In genomic region chr16:88966986-88967799, GRCh38 we compare ENCODE assay signal across 20 cellular contexts. TPM values are rescaled to one million over a fixed set of nuclear protein-coding genes. Genes with fewer than 3 reads are reported as not detected.
DNase-seq lines count a peak whose midpoint lies in the region; ATAC-seq, FAIRE-seq and TF ChIP-seq lines count a peak whose summit lies in the region.
"Had no signal": no experiment of that assay in that cellular context is flagged by ENCODE, and none has a peak within 500 bp of the region (broad histone marks: within the 10 kb centered on the region; RNA-seq: fewer than 3 reads in every experiment).

No MANE protein-coding gene starts in this region.

- H2BK120ac ChIP-seq in H1 (replicated peaks; ENCODE audit: low read depth, low read length): no peak overlapping the region

- H3F3A ChIP-seq in OCI-LY1 (ENCODE audit: insufficient read depth, low read length): 0 out of 2 replicates have a peak, but pooled peaks cover 3% of the 10 kb centered on the region

- no peak overlapping the region for H2BK12ac ChIP-seq in H1 (ENCODE audit: low read depth, low read length)

- no peaks in the 10 kb centered on the region for H3K27me3 Mint-ChIP-seq in activated T-cell treated with anti-CD3 and anti-CD28 coated beads, Interleukin-2, amount 50 U/mL, for 72 hours (ENCODE audit: low read depth)
- no peaks in the 10 kb centered on the region for H3K27me3 Mint-ChIP-seq in stimulated activated memory B cell treated with anti-CD40 and anti-IgM and Interleukin-4, amounts not matched to agents 10 μg/mL and 1 μg/mL and 100 μg/mL, for 72 hours

- no peak overlapping the region for H4K91ac ChIP-seq in H1 (replicated peaks; ENCODE audit: insufficient read length, low read length)

- H3K4ac ChIP-seq in H1 (replicated peaks; ENCODE audit: insufficient read length, low read depth, low read length): no peak overlapping the region

- peak overlapping the region; percentile 16 to 27 for H3K4me3 Mint-ChIP-seq in activated T-cell treated with anti-CD3 and anti-CD28 coated beads, Interleukin-2, amount 50 U/mL, for 72 hours
- H3K4me3 Mint-ChIP-seq in stimulated activated memory B cell treated with anti-CD40 and anti-IgM and Interleukin-4, amounts not matched to agents 10 μg/mL and 1 μg/mL and 100 μg/mL, for 72 hours: peak overlapping the region; percentile 63
- H3K4me3 Mint-ChIP-seq: activated CD8-positive, alpha-beta T cell treated with anti-CD3 and anti-CD28 coated beads, Interleukin-2, amount 10 ng/mL, durations not matched to agents 7 days and 5 days; neural progenitor cell; type B pancreatic cell had no signal

- no peak overlapping the region for H3K14ac ChIP-seq in H1 (ENCODE audit: insufficient read length)

- H2BK15ac ChIP-seq in H1 (ENCODE audit: low read length): 0 out of 2 replicates have a peak overlapping the region, but pooled peaks have one; percentile 29

- no peaks in the 10 kb centered on the region for H3K36me3 Mint-ChIP-seq in activated T-cell treated with anti-CD3 and anti-CD28 coated beads, Interleukin-2, amount 50 U/mL, for 72 hours (ENCODE audit: insufficient read depth in 2 of 2)
- H3K36me3 Mint-ChIP-seq in stimulated activated memory B cell treated with anti-CD40 and anti-IgM and Interleukin-4, amounts not matched to agents 10 μg/mL and 1 μg/mL and 100 μg/mL, for 72 hours: peaks cover 44% of the 10 kb centered on the region
- H3K36me3 Mint-ChIP-seq: neural progenitor cell, type B pancreatic cell had no signal

- FAIRE-seq in H1 (lab: Jason Lieb, UNC) (no peak), GM12891 (lab: Jason Lieb, UNC) (no peak)

- no peaks in the 10 kb centered on the region for H3K79me2 ChIP-seq in OCI-LY1 (ENCODE audit: insufficient read depth, low read length)
- no peaks in the 10 kb centered on the region for H3K79me2 ChIP-seq in H1 (ENCODE audit: control insufficient read depth in 1 of 2, insufficient read depth in 2 of 2, low read length in 2 of 2)

- POLR2A ChIA-PET in H1 (lab: Charles Lee; ENCODE audit: partially characterized antibody): no interaction called here

- H4K5ac ChIP-seq in H1 (ENCODE audit: insufficient read length, low read depth, low read length): no peak overlapping the region

- no peaks in the 10 kb centered on the region for H3K79me1 ChIP-seq in H1 (ENCODE audit: low read depth, low read length)

- WGBS in H1 (ENCODE audit: extremely low coverage in 1 of 2, insufficient coverage in 1 of 2, insufficient read length in 1 of 2, insufficient replicate concordance in 2 of 2, low coverage in 1 of 2, low lambda C conversion rate in 2 of 2, missing lambda C conversion rate in 1 of 2), 2 experiments: 94% methylated on average over 25 of the region's 45 CpGs; no CpG with 5 or more reads in 1 of the 2 experiments
- WGBS in aorta, 2 donors: 67 to 69% methylated on average over 45 of the region's 45 CpGs

- H3K4me1 ChIP-seq in OCI-LY1 (ENCODE audit: insufficient read depth, low read length, severe bottlenecking) (peaks cover 72% of the 10 kb centered on the region), H1 (replicated peaks in 1 of 4; ENCODE audit: control insufficient read depth in 3 of 4, insufficient read depth in 4 of 4, low read length in 3 of 4) (peaks cover 0 to 6% (median 3%) of the 10 kb centered on the region in 4 experiments; a peak in 2 of 7 replicates), aorta (ENCODE audit: control insufficient read depth in 1 of 2, insufficient read depth in 2 of 2, low read length in 2 of 2) (no peaks in the 10 kb centered on the region)
- H3K4me1 ChIP-seq: colonic mucosa, neural progenitor cell, prostate gland had no signal

- TF ChIP-seq RAD21 in H1 (IDR thresholded peaks at IDR 0.05 in 1 of 2, conservative IDR thresholded peaks at IDR 0.05 in 1 of 2; ENCODE audit: low read depth in 2 of 2, low read length in 2 of 2): no peak

- H2BK20ac ChIP-seq in H1 (ENCODE audit: low read length): no peak overlapping the region

- H3K36me3 ChIP-seq in OCI-LY1 (ENCODE audit: insufficient read depth, low read length) (0 out of 2 replicates have a peak, but pooled peaks cover 8% of the 10 kb centered on the region), H1 (ENCODE audit: control insufficient read depth in 2 of 4, insufficient read depth in 4 of 4, low read length in 3 of 4) (no peaks in the 10 kb centered on the region), aorta (ENCODE audit: control insufficient read depth in 1 of 2, insufficient read depth in 2 of 2, low read length in 1 of 2) (no peaks in the 10 kb centered on the region)
- H3K36me3 ChIP-seq: colonic mucosa, heart left ventricle, neural progenitor cell, Peyer's patch, prostate gland had no signal

- no peak overlapping the region for H2BK5ac ChIP-seq in H1 (ENCODE audit: low read depth, low read length)

- H3K9me3 ChIP-seq in OCI-LY1 (ENCODE audit: low read length) (no peaks in the 10 kb centered on the region), H1 (ENCODE audit: insufficient read depth in 2 of 2, low read depth in 1 of 2, low read length in 1 of 2) (peaks cover 0 to 4% of the 10 kb centered on the region in 2 experiments; a peak in 1 of 4 replicates), aorta (ENCODE audit: control insufficient read depth, low read length) (no peaks in the 10 kb centered on the region)
- H3K9me3 ChIP-seq: colonic mucosa, heart left ventricle, Peyer's patch, prostate gland had no signal

- TF ChIP-seq CTCF in OCI-LY1 (IDR thresholded peaks at IDR 0.05; ENCODE audit: low read length) (no peak), H1 (IDR thresholded peaks at IDR 0.05; ENCODE audit: control extremely low read depth in 1 of 3, insufficient read depth in 1 of 3, low read depth in 1 of 3, low read length in 3 of 3) (no peak)

- peak overlapping the region; percentile 73; the same call in 1 of the 2 replicates for H3K4me2 ChIP-seq in OCI-LY1 (ENCODE audit: low read length)
- H3K4me2 ChIP-seq in H1 (ENCODE audit: insufficient read depth in 1 of 2, low read depth in 2 of 2, low read length in 2 of 2): no peak overlapping the region
- H3K4me2 ChIP-seq: neural progenitor cell had no signal

- ATAC-seq in activated T-cell treated with anti-CD3 and anti-CD28 coated beads, Interleukin-2, amount 50 U/mL, for 72 hours (replicated peaks in 1 of 2): peak in 1 of 2 donors; percentile 7
- ATAC-seq in stimulated activated memory B cell treated with anti-CD40 and anti-IgM and Interleukin-4, amounts not matched to agents 10 μg/mL and 1 μg/mL and 100 μg/mL, for 72 hours: no peak
- ATAC-seq in aorta (ENCODE audit: low FRiP score) (no peak), GM18519 (IDR thresholded peaks at IDR 0.05; ENCODE audit: low FRiP score, unreplicated experiment) (no peak)

- H4K20me1 ChIP-seq in OCI-LY1 (ENCODE audit: insufficient read depth, low read length): no peaks in the 10 kb centered on the region
- H4K20me1 ChIP-seq in H1 (replicated peaks in 1 of 2; ENCODE audit: control insufficient read depth in 1 of 2, insufficient read depth in 2 of 2, low read length in 2 of 2): peaks cover 0 to 3% of the 10 kb centered on the region in 2 experiments

- H3K27ac ChIP-seq in OCI-LY1 (ENCODE audit: low read depth, low read length, poor library complexity, severe bottlenecking) (peak overlapping the region; percentile 100), H1 (ENCODE audit: low read depth, low read length) (no peak overlapping the region), aorta (ENCODE audit: low read depth in 1 of 2, low read length in 2 of 2) (no peak overlapping the region)
- H3K27ac ChIP-seq: colonic mucosa, heart left ventricle, neural progenitor cell, prostate gland had no signal

- no peak overlapping the region for H3K56ac ChIP-seq in H1 (replicated peaks; ENCODE audit: insufficient read length, low read depth, low read length)

- H3K18ac ChIP-seq in H1 (ENCODE audit: extremely low read depth, low read length): no peak overlapping the region

- H2AK5ac ChIP-seq in H1 (ENCODE audit: low read depth, low read length): no peak overlapping the region

- H3K9me3 Mint-ChIP-seq in activated T-cell treated with anti-CD3 and anti-CD28 coated beads, Interleukin-2, amount 50 U/mL, for 72 hours: no peaks in the 10 kb centered on the region
- H3K9me3 Mint-ChIP-seq in stimulated activated memory B cell treated with anti-CD40 and anti-IgM and Interleukin-4, amounts not matched to agents 10 μg/mL and 1 μg/mL and 100 μg/mL, for 72 hours: no peaks in the 10 kb centered on the region
- H3K9me3 Mint-ChIP-seq: type B pancreatic cell had no signal

- H4K8ac ChIP-seq in H1 (ENCODE audit: extremely low read depth, insufficient read depth, low read length): no peak overlapping the region

- TF ChIP-seq POLR2A in H1 (IDR thresholded peaks at IDR 0.05; ENCODE audit: control extremely low read depth in 1 of 2, low read depth in 2 of 2, low read length in 2 of 2) (no peak), GM12891 (IDR thresholded peaks at IDR 0.05; ENCODE audit: low read depth, low read length) (no peak)

- H3K23ac ChIP-seq in H1 (ENCODE audit: insufficient read length): no peak overlapping the region

- H3K9me2 ChIP-seq in OCI-LY1 (ENCODE audit: low read depth, low read length): no peaks in the 10 kb centered on the region

- peaks cover 5% of the 10 kb centered on the region; the same call in 1 of the 2 replicates for H3K23me2 ChIP-seq in H1 (ENCODE audit: low read depth, low read length)

- intact Hi-C loops in aorta (cut with DNase I): no loop called here

- TF ChIP-seq EP300 in H1 (IDR thresholded peaks at IDR 0.05; ENCODE audit: borderline replicate concordance in 1 of 2, low read depth in 2 of 2, low read length in 2 of 2): no peak

- no peak overlapping the region for H3K27ac Mint-ChIP-seq in activated T-cell treated with anti-CD3 and anti-CD28 coated beads, Interleukin-2, amount 50 U/mL, for 72 hours
- H3K27ac Mint-ChIP-seq in stimulated activated memory B cell treated with anti-CD40 and anti-IgM and Interleukin-4, amounts not matched to agents 10 μg/mL and 1 μg/mL and 100 μg/mL, for 72 hours: peak overlapping the region; percentile 90
- H3K27ac Mint-ChIP-seq: activated CD8-positive, alpha-beta T cell treated with anti-CD3 and anti-CD28 coated beads, Interleukin-2, amount 10 ng/mL, durations not matched to agents 7 days and 5 days; neural progenitor cell; type B pancreatic cell had no signal

- no peak for DNase-seq in activated T-cell treated with anti-CD3 and anti-CD28 coated beads, Interleukin-2, amount 50 U/mL, for 72 hours
- DNase-seq in activated T-cell treated with anti-CD3 and anti-CD28 coated beads for 4 hours: no peak
- no peak for DNase-seq in H1 (ENCODE audit: low read depth in 1 of 2, low spot score in 2 of 2)
- DNase-seq in aorta: no peak
- DNase-seq in GM12891 (ENCODE audit: insufficient read length, low spot score): no peak
- DNase-seq: 8988T, Calu3, colonic mucosa, midbrain, NCI-H1694, NCI-H2171 treated with DMSO at 0.1 percent for 48 hours had no signal

- CTCF ChIA-PET in H1 (lab: Charles Lee; ENCODE audit: partially characterized antibody): interaction anchor here (0.7 to 1.4 kb wide), 2 partner anchors 22 to 150 kb away, joined by 3 to 4 read pairs; no protein-coding TSS in a partner anchor

- H3K4me3 ChIP-seq in OCI-LY1 (ENCODE audit: low read depth, low read length, poor library complexity, severe bottlenecking): no peak overlapping the region
- no peak overlapping the region for H3K4me3 ChIP-seq in H1 (ENCODE audit: extremely low read depth in 1 of 4, insufficient read depth in 2 of 4, low read depth in 3 of 4, low read length in 4 of 4)
- no peak overlapping the region for H3K4me3 ChIP-seq in aorta (ENCODE audit: low read length in 2 of 2)
- H3K4me3 ChIP-seq: colonic mucosa, neural progenitor cell, prostate gland had no signal

- H3K4me1 Mint-ChIP-seq in activated T-cell treated with anti-CD3 and anti-CD28 coated beads, Interleukin-2, amount 50 U/mL, for 72 hours (ENCODE audit: low read depth): peaks cover 5% of the 10 kb centered on the region
- H3K4me1 Mint-ChIP-seq in stimulated activated memory B cell treated with anti-CD40 and anti-IgM and Interleukin-4, amounts not matched to agents 10 μg/mL and 1 μg/mL and 100 μg/mL, for 72 hours: peaks cover 100% of the 10 kb centered on the region

- H2AFZ ChIP-seq in OCI-LY1 (ENCODE audit: low read length): no peak overlapping the region
- H2AFZ ChIP-seq in H1 (ENCODE audit: low read length): no peak overlapping the region
- H2AFZ ChIP-seq: neural progenitor cell had no signal

- peak overlapping the region; percentile 30 for H3K9ac ChIP-seq in OCI-LY1 (ENCODE audit: low read length)
- H3K9ac ChIP-seq in H1 (replicated peaks in 1 of 4; ENCODE audit: extremely low read depth in 1 of 4, low read depth in 3 of 4, low read length in 3 of 4): no peak overlapping the region
- H3K9ac ChIP-seq: neural progenitor cell had no signal

- H3K27me3 ChIP-seq in OCI-LY1 (ENCODE audit: insufficient read depth, low read length) (no peaks in the 10 kb centered on the region), H1 (replicated peaks in 1 of 4; ENCODE audit: control insufficient read depth in 3 of 4, extremely low read depth in 1 of 4, insufficient read depth in 3 of 4, low read length in 3 of 4) (no peaks in the 10 kb centered on the region), aorta (ENCODE audit: control insufficient read depth in 1 of 2, insufficient read depth in 2 of 2, low read length in 1 of 2) (no peaks in the 10 kb centered on the region)
- H3K27me3 ChIP-seq: colonic mucosa, neural progenitor cell, Peyer's patch had no signal

RNA-seq across cellular contexts. Expression of gene CBFA2T3, which starts 9.8 kb away (rescaled TPM):
- total RNA-seq in activated T-cell treated with anti-CD3 and anti-CD28 coated beads, Interleukin-2, amount 50 U/mL, for 72 hours: 1 to 10 TPM; 1.2 to 1.7 TPM
- total RNA-seq in H1 (2021; fragmentation: NEBNext Ultra II Directional; extraction: Animal tissue kit (Norgen Biotek cat#: 25700)): 1.3 and 2.7 TPM in 2 replicates
- polyA plus RNA-seq in H1 (2011; rRNA removed): 0.51 and 1.5 TPM in 2 replicates
- 0.62 TPM for polyA plus RNA-seq in H1 (2011; cell fraction: cytosol; rRNA removed)
- polyA plus RNA-seq in H1 (2011; cell fraction: nucleus; rRNA removed): 3.9 TPM
- 0.99 to 1.7 TPM (median 1.2 TPM) in 4 replicates for polyA plus RNA-seq in H1 (2012, experiment 1 of 2)
- 1.1 TPM for polyA plus RNA-seq in H1 (2012, experiment 2 of 2)
- polyA plus RNA-seq in H1 (2013, experiment 1 of 2): 1.6 TPM
- 1.2 TPM for polyA plus RNA-seq in H1 (2013, experiment 2 of 2)
- polyA minus RNA-seq in H1 (2011; rRNA and poly(A)+ RNA removed): 0.59 and 0.66 TPM in 2 replicates
- polyA minus RNA-seq in H1 (2011; cell fraction: cytosol; rRNA and poly(A)+ RNA removed): 2.9 TPM
- polyA minus RNA-seq in H1 (2011; cell fraction: nucleus; rRNA and poly(A)+ RNA removed): 2.1 TPM
- 1 to 10 TPM; 4.4 to 9.4 TPM for total RNA-seq in aorta
- polyA plus RNA-seq in aorta: 1 to 10 TPM in 1 of 2 donors, under 1 TPM in 1; 0.18 to 1.0 TPM
- 15.1 TPM for polyA plus RNA-seq in GM12891 (2012; ENCODE audit: low read depth, missing spikeins)
- total RNA-seq: activated CD8-positive, alpha-beta T cell treated with anti-CD3 and anti-CD28 coated beads, Interleukin-2, amount 10 ng/mL, durations not matched to agents 7 days and 5 days; Calu3 had no signal
